9 cellular contexts compared by ENCODE assay signal in genomic region chr22:30592360-30592713, GRCh38. TPM values are rescaled to one million over a fixed set of nuclear protein-coding genes. Genes with fewer than 3 reads are reported as not detected.
DNase-seq lines count a peak whose midpoint lies in the region; ATAC-seq and TF ChIP-seq lines count a peak whose summit lies in the region.
"Not testable (repeated sequence)": the region's sequence is repeated elsewhere in the genome, so short reads cannot be mapped to it uniquely, and the experiment has no call there.
"Had no signal": no experiment of that assay in that cellular context is flagged by ENCODE, and none has a peak within 500 bp of the region (broad histone marks: within the 10 kb centered on the region; RNA-seq: fewer than 3 reads in every experiment).

No MANE protein-coding gene starts in this region.

- not testable (repeated sequence) for H3K27me3 ChIP-seq in CD8-positive, alpha-beta T cell (ENCODE audit: insufficient read depth, low read length); Loucy (ENCODE audit: insufficient read depth, low read length, poor library complexity, severe bottlenecking); right atrium auricular region
- H3K27me3 ChIP-seq in endodermal cell (ENCODE audit: control insufficient read depth, insufficient read depth, low read length, poor library complexity, severe bottlenecking) = peaks cover 20% of the 10 kb centered on the region
- H3K27me3 ChIP-seq in neural progenitor cell = peaks cover 25% of the 10 kb centered on the region

- H3F3A ChIP-seq in Loucy (ENCODE audit: low read depth); neural progenitor cell (ENCODE audit: low read depth): not testable (repeated sequence)

- H3K4me3 ChIP-seq in CD8-positive, alpha-beta T cell (ENCODE audit: low read depth, low read length); endodermal cell (ENCODE audit: low read length); neural progenitor cell: not testable (repeated sequence)
- peak overlapping the region; percentile 88 for H3K4me3 ChIP-seq in Loucy (ENCODE audit: low read length, poor library complexity, severe bottlenecking)
- H3K4me3 ChIP-seq in right atrium auricular region = peak overlapping the region; percentile 76 to 84
- peak overlapping the region in 6 of 7 experiments; percentile 56 to 98 (median 78) for H3K4me3 ChIP-seq in skin epidermis

- H3K9me3 ChIP-seq in CD8-positive, alpha-beta T cell (ENCODE audit: low read length); Loucy (ENCODE audit: insufficient read depth, low read depth, low read length); endodermal cell (ENCODE audit: control insufficient read depth, low read length); right atrium auricular region; neural progenitor cell (ENCODE audit: low read depth): not testable (repeated sequence)

- H3K9ac ChIP-seq in Loucy (ENCODE audit: low read depth, low read length, poor library complexity, severe bottlenecking); endodermal cell (ENCODE audit: extremely low read depth, low read length, poor library complexity, severe bottlenecking); neural progenitor cell: not testable (repeated sequence)

- not testable (repeated sequence) for TF ChIP-seq CTCF in CD8-positive, alpha-beta T cell (IDR thresholded peaks at IDR 0.05); Loucy (conservative IDR thresholded peaks at IDR 0.05; ENCODE audit: low read length); WTC11 (IDR thresholded peaks at IDR 0.05); endodermal cell (conservative IDR thresholded peaks at IDR 0.05); right atrium auricular region (IDR thresholded peaks at IDR 0.05); neural progenitor cell (IDR thresholded peaks at IDR 0.05)

- H3K27ac Mint-ChIP-seq in CD8-positive, alpha-beta T cell; WTC11; endodermal cell; neural progenitor cell: not testable (repeated sequence)

- not testable (repeated sequence) for H3K4me3 Mint-ChIP-seq in CD8-positive, alpha-beta T cell; WTC11; endodermal cell; neural progenitor cell

- H3K4me1 ChIP-seq in CD8-positive, alpha-beta T cell (ENCODE audit: insufficient read depth, low read length) = peaks cover 15% of the 10 kb centered on the region
- peaks cover 17% of the 10 kb centered on the region for H3K4me1 ChIP-seq in Loucy (ENCODE audit: insufficient read depth, low read length, poor library complexity, severe bottlenecking)
- not testable (repeated sequence) for H3K4me1 ChIP-seq in endodermal cell (ENCODE audit: control insufficient read depth, insufficient read depth, low read length)
- H3K4me1 ChIP-seq in right atrium auricular region = peaks cover 0 to 21% of the 10 kb centered on the region in 2 donors
- H3K4me1 ChIP-seq in neural progenitor cell = peaks cover 11% of the 10 kb centered on the region

- intact Hi-C loops in CD8-positive, alpha-beta T cell (cut with DNase I, micrococcal nuclease) = loop anchor here (1.0 to 10.0 kb wide), 16 partner anchors 15 to 1070 kb away; partner anchors contain the start of genes DUSP18 (in 2 of the 2), PATZ1 (in 2 of the 2), RNF185 (in 2 of the 2) and DRG1 (in 1 of the 2)

- CTCF ChIA-PET in CD8-positive, alpha-beta T cell (lab: Charles Lee) = interaction anchor here (1.7 kb wide), 1 partner anchor 43 kb away, joined by 5 read pairs; no protein-coding TSS in a partner anchor
- CTCF ChIA-PET in WTC11 (lab: Charles Lee) = interaction anchor here (1.0 to 1.4 kb wide), 5 partner anchors 14 to 166 kb away, joined by 3 to 9 read pairs (median 4); no protein-coding TSS in a partner anchor

- not testable (repeated sequence) for H3K9me3 Mint-ChIP-seq in CD8-positive, alpha-beta T cell; WTC11; endodermal cell; neural progenitor cell

- not testable (repeated sequence) for DNase-seq in CD8-positive, alpha-beta T cell; WTC11 (ENCODE audit: low spot score); endodermal cell; right atrium auricular region (ENCODE audit: low spot score); neural progenitor cell (ENCODE audit: low spot score)

- POLR2A ChIA-PET in CD8-positive, alpha-beta T cell (lab: Charles Lee) = interaction anchor here (1.3 to 1.5 kb wide), 2 partner anchors 15 to 377 kb away, joined by 3 read pairs; partner anchors contain the start of gene TCN2
- POLR2A ChIA-PET in WTC11 (lab: Charles Lee) = interaction anchor here (1.2 kb wide), 1 partner anchor 14 kb away, joined by 3 read pairs; no protein-coding TSS in a partner anchor

- not testable (repeated sequence) for H3K36me3 ChIP-seq in CD8-positive, alpha-beta T cell (ENCODE audit: insufficient read depth, low read length); neural progenitor cell
- H3K36me3 ChIP-seq in Loucy (ENCODE audit: insufficient read depth, low read length) = peaks cover 11% of the 10 kb centered on the region; the same call in 1 of the 2 replicates
- peaks cover 27% of the 10 kb centered on the region for H3K36me3 ChIP-seq in endodermal cell (ENCODE audit: control insufficient read depth, insufficient read depth, low read length)
- peaks cover 18% of the 10 kb centered on the region for H3K36me3 ChIP-seq in right atrium auricular region

- not testable (repeated sequence) for H4K20me1 ChIP-seq in Loucy (ENCODE audit: insufficient read depth, low read length, poor library complexity, severe bottlenecking); neural progenitor cell (ENCODE audit: low read depth)

- H3K4me1 Mint-ChIP-seq in CD8-positive, alpha-beta T cell (ENCODE audit: low read depth); WTC11; endodermal cell; neural progenitor cell: not testable (repeated sequence)

- peaks cover 26% of the 10 kb centered on the region for H3K79me2 ChIP-seq in Loucy (ENCODE audit: insufficient read depth, low read length)
- H3K79me2 ChIP-seq in neural progenitor cell (ENCODE audit: low read depth) = peaks cover 25% of the 10 kb centered on the region

- H3K4me2 ChIP-seq in Loucy (ENCODE audit: low read depth, low read length, poor library complexity, severe bottlenecking) (peak overlapping the region; percentile 92), neural progenitor cell (peak overlapping the region; percentile 45)

- H2AFZ ChIP-seq in Loucy (ENCODE audit: low read length); neural progenitor cell (replicated peaks): not testable (repeated sequence)

- H3K27ac ChIP-seq in CD8-positive, alpha-beta T cell (ENCODE audit: low read depth, low read length) = peak overlapping the region; percentile 89
- peak overlapping the region; percentile 64 for H3K27ac ChIP-seq in endodermal cell (ENCODE audit: low read depth, low read length)
- H3K27ac ChIP-seq in right atrium auricular region = peak overlapping the region; percentile 82
- not testable (repeated sequence) for H3K27ac ChIP-seq in neural progenitor cell
- H3K27ac ChIP-seq in skin epidermis = peak overlapping the region in 8 of 21 experiments; percentile 86 to 95 (median 92)

- H3K27me3 Mint-ChIP-seq in CD8-positive, alpha-beta T cell (ENCODE audit: low read depth) = peaks cover 13% of the 10 kb centered on the region
- peaks cover 24% of the 10 kb centered on the region for H3K27me3 Mint-ChIP-seq in WTC11 (ENCODE audit: low read depth)
- H3K27me3 Mint-ChIP-seq in endodermal cell (ENCODE audit: insufficient read depth) = peaks cover 20% of the 10 kb centered on the region
- not testable (repeated sequence) for H3K27me3 Mint-ChIP-seq in neural progenitor cell (ENCODE audit: insufficient read depth, low read depth)

- peaks cover 28% of the 10 kb centered on the region for H3K36me3 Mint-ChIP-seq in CD8-positive, alpha-beta T cell
- H3K36me3 Mint-ChIP-seq in WTC11 (peaks cover 19% of the 10 kb centered on the region), endodermal cell (ENCODE audit: low read depth) (peaks cover 19% of the 10 kb centered on the region)
- not testable (repeated sequence) for H3K36me3 Mint-ChIP-seq in neural progenitor cell

- not testable (repeated sequence) for H3K9me2 ChIP-seq in Loucy (replicated peaks; ENCODE audit: low read depth, low read length)

- 52 to 53% methylated on average over 17 to 18 of the region's 18 CpGs for WGBS in endodermal cell (ENCODE audit: insufficient coverage in 1 of 2, insufficient read length in 1 of 2), 2 experiments

- ATAC-seq in CD8-positive, alpha-beta T cell; WTC11: not testable (repeated sequence)

RNA-seq across cellular contexts. Expression of gene PES1, which starts 0.6 kb away (rescaled TPM):
- 10 to 100 TPM; 39.7 to 47.0 TPM for total RNA-seq in CD8-positive, alpha-beta T cell
- 108 to 128 TPM (median 109 TPM) in 3 replicates for total RNA-seq in WTC11 (2021)
- 10 to 100 TPM; 78.7 to 90.2 TPM for total RNA-seq in endodermal cell
- polyA plus RNA-seq in endodermal cell (2013, experiment 1 of 2) = 55.6 TPM
- 52.0 TPM for polyA plus RNA-seq in endodermal cell (2013, experiment 2 of 2)
- 10 to 100 TPM; 13.2 to 33.5 TPM for total RNA-seq in right atrium auricular region
- total RNA-seq in neural progenitor cell (ENCODE audit: low replicate concordance) = 30.2 and 54.4 TPM in 2 replicates

RNA-seq across cellular contexts. Expression of gene TCN2, which starts 14.6 kb away (rescaled TPM):
- under 1 TPM in 1 of 2 experiments, not detected in 1; 0.17 TPM for total RNA-seq in CD8-positive, alpha-beta T cell
- total RNA-seq in WTC11 (2021) = 34.7 to 39.0 TPM (median 36.7 TPM) in 3 replicates
- 10 to 100 TPM; 71.8 to 73.6 TPM for total RNA-seq in endodermal cell
- 42.4 TPM for polyA plus RNA-seq in endodermal cell (2013, experiment 1 of 2)
- polyA plus RNA-seq in endodermal cell (2013, experiment 2 of 2) = 38.7 TPM
- total RNA-seq in right atrium auricular region = 10 to 100 TPM; 28.7 to 38.2 TPM
- total RNA-seq in neural progenitor cell (ENCODE audit: low replicate concordance) = 33.9 and 66.5 TPM in 2 replicates

RNA-seq across cellular contexts. Expression of gene GAL3ST1, which starts 17.9 kb away (rescaled TPM):
- not detected for total RNA-seq in CD8-positive, alpha-beta T cell
- 11.0 to 11.6 TPM (median 11.2 TPM) in 3 replicates for total RNA-seq in WTC11 (2021)
- total RNA-seq in endodermal cell = 10 to 100 TPM; 26.4 to 28.3 TPM
- polyA plus RNA-seq in endodermal cell (2013, experiment 1 of 2) = 9.8 TPM
- 10.4 TPM for polyA plus RNA-seq in endodermal cell (2013, experiment 2 of 2)
- total RNA-seq in right atrium auricular region = 1 to 10 TPM in 1 of 2 donors, under 1 TPM in 1; 0.33 to 1.7 TPM
- 4.3 and 10.1 TPM in 2 replicates for total RNA-seq in neural progenitor cell (ENCODE audit: low replicate concordance)
- polyA plus RNA-seq: CD14-positive monocyte had no signal

RNA-seq across cellular contexts. Expression of gene SLC35E4, which starts 43.2 kb away (rescaled TPM):
- total RNA-seq in CD8-positive, alpha-beta T cell = 1 to 10 TPM; 3.7 to 4.2 TPM
- total RNA-seq in WTC11 (2021) = 5.2 to 5.5 TPM (median 5.3 TPM) in 3 replicates
- total RNA-seq in endodermal cell = 1 to 10 TPM; 2.3 to 3.9 TPM
- 2.4 TPM for polyA plus RNA-seq in endodermal cell (2013, experiment 1 of 2)
- 2.1 TPM for polyA plus RNA-seq in endodermal cell (2013, experiment 2 of 2)
- total RNA-seq in right atrium auricular region = 1 to 10 TPM; 4.0 to 9.1 TPM
- total RNA-seq in neural progenitor cell (ENCODE audit: low replicate concordance) = 0.36 and 4.8 TPM in 2 replicates

RNA-seq across cellular contexts. Expression of gene SEC14L6, which starts 45.8 kb away (rescaled TPM):
- not detected for total RNA-seq in CD8-positive, alpha-beta T cell
- total RNA-seq in WTC11 (2021) = 1.6 to 2.0 TPM (median 1.7 TPM) in 3 replicates
- total RNA-seq in endodermal cell = 1 to 10 TPM; 1.6 to 2.1 TPM
- 1.3 TPM for polyA plus RNA-seq in endodermal cell (2013, experiment 1 of 2)
- 1.2 TPM for polyA plus RNA-seq in endodermal cell (2013, experiment 2 of 2)
- total RNA-seq in right atrium auricular region = 1 to 10 TPM in 1 of 2 donors, under 1 TPM in 1; 0.11 to 1.1 TPM
- 2.4 and 2.7 TPM in 2 replicates for total RNA-seq in neural progenitor cell (ENCODE audit: low replicate concordance)
- total RNA-seq: mononuclear cell had no signal
- polyA plus RNA-seq: CD14-positive monocyte had no signal

Comparison
In these comparisons a context has a peak if more than half of its experiments do, and no peak if none do; other contexts are left out.
1. RNA of gene TCN2, which starts 14.6 kb away (total RNA-seq): 71.8 to 73.6 TPM in endodermal cell, 34.7 to 39.0 TPM in WTC11, 28.7 to 38.2 TPM in right atrium auricular region and 33.9 to 66.5 TPM in neural progenitor cell; 0.17 TPM in CD8-positive, alpha-beta T cell; every median in the first group is over 10 times any median in the second.